9 cellular contexts compared by ENCODE assay signal in the genomic region with DNA sequence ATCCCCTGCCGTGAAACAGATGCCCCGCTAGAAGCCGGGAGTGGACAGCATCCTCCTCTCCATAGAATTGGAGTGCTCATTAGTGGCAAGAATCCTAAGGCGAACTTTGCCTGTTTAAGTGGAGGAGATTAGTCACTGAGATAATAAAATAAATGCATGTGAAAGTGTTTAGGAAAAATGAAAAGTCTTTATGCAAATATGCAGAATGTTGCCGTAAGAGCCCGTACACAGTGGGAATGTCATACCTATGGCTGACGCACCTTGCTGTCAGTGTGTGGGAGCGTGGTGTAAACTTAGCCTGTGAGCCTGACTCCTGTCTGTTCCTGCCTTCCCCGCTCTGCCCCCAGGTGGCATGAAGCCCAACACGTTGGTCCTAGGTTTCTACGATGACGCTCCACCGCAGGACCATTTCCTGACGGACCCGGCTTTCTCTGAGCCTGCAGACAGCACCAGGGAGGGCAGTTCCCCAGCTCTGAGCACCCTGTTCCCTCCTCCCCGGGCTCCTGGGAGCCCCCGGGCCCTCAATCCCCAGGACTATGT. TPM values are rescaled to one million over a fixed set of nuclear protein-coding genes. Genes with fewer than 3 reads are reported as not detected.
A peak's percentile ranks its signal among the peaks of the same experiment; 100 is the strongest.
DNase-seq lines count a peak whose midpoint lies in the region; ATAC-seq and TF ChIP-seq lines count a peak whose summit lies in the region.
"Had no signal": no experiment of that assay in that cellular context is flagged by ENCODE, and none has a peak within 500 bp of the region (broad histone marks: within the 10 kb centered on the region; RNA-seq: fewer than 3 reads in every experiment).

No MANE protein-coding gene starts in this region.

- H3K4me1 ChIP-seq in muscle layer of duodenum (ENCODE audit: control insufficient read depth in 1 of 2, insufficient read depth in 2 of 2, low read length in 2 of 2): peaks cover 10 to 35% of the 10 kb centered on the region in 2 donors

- peak overlapping the region in 3 of 5 experiments; percentile 35 to 64 (median 53) for H3K4me3 Mint-ChIP-seq in brain

- H3K27me3 ChIP-seq in H7 (ENCODE audit: control insufficient read depth, insufficient read depth, low read length): no peaks in the 10 kb centered on the region
- no peaks in the 10 kb centered on the region for H3K27me3 ChIP-seq in muscle layer of duodenum (ENCODE audit: low read depth, low read length)

- H3K4me3 ChIP-seq in H7 (ENCODE audit: insufficient read depth, low read depth, low read length) (no peak overlapping the region), muscle layer of duodenum (ENCODE audit: low read depth in 1 of 2, low read length in 2 of 2) (peak overlapping the region in 1 of 2 donors; percentile 35)

- no peak for ATAC-seq in HG03439 (IDR thresholded peaks at IDR 0.05; ENCODE audit: unreplicated experiment)

- H3K36me3 Mint-ChIP-seq in brain: peaks cover 21% of the 10 kb centered on the region

- peak; percentile 83 for DNase-seq in A172 (ENCODE audit: low spot score)
- peak; percentile 83 for DNase-seq in H7
- DNase-seq in activated CD8-positive, alpha-beta memory T cell treated with anti-CD3 and anti-CD28 coated beads for 24 hours: no peak
- no peak for DNase-seq in dedifferentiated amniotic fluid mesenchymal stem cell (ENCODE audit: extremely low spot score)
- no peak for DNase-seq in NCI-H446 (lab: John Stamatoyannopoulos, UW)

- no peaks in the 10 kb centered on the region for H3K9me3 ChIP-seq in muscle layer of duodenum (ENCODE audit: control insufficient read depth in 1 of 2, low read length in 2 of 2)

- H3K27ac ChIP-seq in muscle layer of duodenum (ENCODE audit: low read length): peak overlapping the region; percentile 16

- no peak for TF ChIP-seq CTCF in brain (conservative IDR thresholded peaks at IDR 0.05)

- peaks cover 20% of the 10 kb centered on the region for H3K4me1 Mint-ChIP-seq in brain

- peak overlapping the region in 4 of 5 experiments; percentile 15 to 57 (median 40) for H3K27ac Mint-ChIP-seq in brain

- no peaks in the 10 kb centered on the region for H3K27me3 Mint-ChIP-seq in brain
- H3K27me3 Mint-ChIP-seq: central memory CD8-positive, alpha-beta T cell had no signal

- H3K36me3 ChIP-seq in H7 (replicated peaks; ENCODE audit: control insufficient read depth, insufficient read depth, low read length): peaks cover 16% of the 10 kb centered on the region
- peaks cover 13 to 24% of the 10 kb centered on the region in 2 donors for H3K36me3 ChIP-seq in muscle layer of duodenum (ENCODE audit: control insufficient read depth in 1 of 2, insufficient read depth in 2 of 2, low read length in 2 of 2)

- H3K9me3 Mint-ChIP-seq in brain: no peaks in the 10 kb centered on the region
- H3K9me3 Mint-ChIP-seq: central memory CD8-positive, alpha-beta T cell had no signal

RNA-seq across cellular contexts. Expression of gene TRIP6, which starts 1.7 kb away (rescaled TPM):
- total RNA-seq in A172 (2014; rRNA removed; shearing (Covaris generic)): 157 and 180 TPM in 2 replicates
- total RNA-seq in H7 (2014; rRNA removed; shearing (Covaris generic)): 95.7 and 118 TPM in 2 replicates
- 26.8 TPM for polyA plus RNA-seq in brain (ENCODE audit: insufficient read depth, low read depth, low replicate concordance)

RNA-seq across cellular contexts. Expression of gene SRRT, which starts 9.5 kb away (rescaled TPM):
- total RNA-seq in A172 (2014; rRNA removed; shearing (Covaris generic)): 78.3 and 86.7 TPM in 2 replicates
- total RNA-seq in H7 (2014; rRNA removed; shearing (Covaris generic)): 82.8 and 101 TPM in 2 replicates
- polyA plus RNA-seq in brain (ENCODE audit: insufficient read depth, low read depth, low replicate concordance): 68.3 TPM

RNA-seq across cellular contexts. Expression of gene SLC12A9, which starts 12.9 kb away (rescaled TPM):
- total RNA-seq in A172 (2014; rRNA removed; shearing (Covaris generic)): 9.6 and 12.4 TPM in 2 replicates
- total RNA-seq in H7 (2014; rRNA removed; shearing (Covaris generic)): 21.9 and 27.9 TPM in 2 replicates
- 15.7 TPM for polyA plus RNA-seq in brain (ENCODE audit: insufficient read depth, low read depth, low replicate concordance)

RNA-seq across cellular contexts. Expression of gene UFSP1, which starts 24.1 kb away (rescaled TPM):
- total RNA-seq in A172 (2014; rRNA removed; shearing (Covaris generic)): 1.8 and 3.3 TPM in 2 replicates
- 7.7 and 12.2 TPM in 2 replicates for total RNA-seq in H7 (2014; rRNA removed; shearing (Covaris generic))
- polyA plus RNA-seq in brain (ENCODE audit: insufficient read depth, low read depth, low replicate concordance): 1.1 TPM

RNA-seq across cellular contexts. Expression of gene ACHE, which starts 30.2 kb away (rescaled TPM):
- total RNA-seq in A172 (2014; rRNA removed; shearing (Covaris generic)): 1.5 and 2.8 TPM in 2 replicates
- 17.3 and 19.2 TPM in 2 replicates for total RNA-seq in H7 (2014; rRNA removed; shearing (Covaris generic))
- polyA plus RNA-seq in brain (ENCODE audit: insufficient read depth, low read depth, low replicate concordance): 9.3 TPM

Comparison
In these comparisons a context has a peak if more than half of its experiments do, and no peak if none do; other contexts are left out.
1. DNase-seq: peak in A172 (single experiment) and H7 (single experiment); none in activated CD8-positive, alpha-beta memory T cell treated with anti-CD3 and anti-CD28 coated beads for 24 hours (single experiment), dedifferentiated amniotic fluid mesenchymal stem cell (single experiment) and NCI-H446 (0 of 2).